In genomic region chr9:104773118-104773517, GRCh38 we compare ENCODE assay signal across 23 cellular contexts. TPM values are rescaled to one million over a fixed set of nuclear protein-coding genes. Genes with fewer than 3 reads are reported as not detected.
DNase-seq lines count a peak whose midpoint lies in the region; ATAC-seq, FAIRE-seq and TF ChIP-seq lines count a peak whose summit lies in the region.
"Had no signal": no experiment of that assay in that cellular context is flagged by ENCODE, and none has a peak within 500 bp of the region (broad histone marks: within the 10 kb centered on the region; RNA-seq: fewer than 3 reads in every experiment).

No MANE protein-coding gene starts in this region.

- TF ChIP-seq CTCF in cardiac muscle cell (IDR thresholded peaks at IDR 0.05; ENCODE audit: low read depth, low read length): no peak
- TF ChIP-seq CTCF in NB4 (IDR thresholded peaks at IDR 0.05; ENCODE audit: low read depth, low read length): no peak
- TF ChIP-seq CTCF in progenitor cell of endocrine pancreas (IDR thresholded peaks at IDR 0.05; ENCODE audit: unreplicated experiment): no peak

- no peaks in the 10 kb centered on the region for H3K9me3 ChIP-seq in cardiac muscle cell (ENCODE audit: low read depth)
- H3K9me3 ChIP-seq in CD4-positive, alpha-beta memory T cell (ENCODE audit: control insufficient read depth in 1 of 2, low read length in 2 of 2): no peaks in the 10 kb centered on the region
- H3K9me3 ChIP-seq: breast epithelium, gastroesophageal sphincter, tibial nerve had no signal

- H3K27me3 ChIP-seq in cardiac muscle cell: no peaks in the 10 kb centered on the region
- H3K27me3 ChIP-seq in CD4-positive, alpha-beta memory T cell (ENCODE audit: insufficient read depth, low read length): no peaks in the 10 kb centered on the region
- H3K27me3 ChIP-seq: breast epithelium, gastroesophageal sphincter, tibial nerve had no signal

- H3K4me3 Mint-ChIP-seq in stimulated activated memory B cell treated with anti-CD40 and anti-IgM and Interleukin-4, amounts not matched to agents 10 μg/mL and 1 μg/mL and 100 μg/mL, for 72 hours: peak overlapping the region; percentile 76
- no peak overlapping the region for H3K4me3 Mint-ChIP-seq in progenitor cell of endocrine pancreas (ENCODE audit: low read depth)
- H3K4me3 Mint-ChIP-seq in CD4-positive, alpha-beta memory T cell: no peak overlapping the region
- H3K4me3 Mint-ChIP-seq: CD4-positive, alpha-beta T cell had no signal

- H3K4me3 ChIP-seq in cardiac muscle cell (no peak overlapping the region), NB4 (ENCODE audit: low read depth, low read length) (peak overlapping the region; percentile 72)
- no peak overlapping the region for H3K4me3 ChIP-seq in CD4-positive, alpha-beta memory T cell (ENCODE audit: low read length in 2 of 2)
- H3K4me3 ChIP-seq: breast epithelium, gastroesophageal sphincter, lung, tibial nerve had no signal

- no peak for TF ChIP-seq POLR2A in NB4 (IDR thresholded peaks at IDR 0.05; ENCODE audit: extremely low read depth, insufficient read length)

- peak; percentile 54 for FAIRE-seq in frontal cortex (lab: Jason Lieb, UNC)

- no peak for ATAC-seq in left cardiac atrium
- ATAC-seq in stimulated activated memory B cell treated with anti-CD40 and anti-IgM and Interleukin-4, amounts not matched to agents 10 μg/mL and 1 μg/mL and 100 μg/mL, for 72 hours: no peak
- ATAC-seq: activated CD4-positive, CD25-positive, alpha-beta regulatory T cell treated with anti-CD3 and anti-CD28 coated beads, Interleukin-2, amount 50 U/mL, for 24 hours; gastroesophageal sphincter; SK-N-SH treated with all-trans-retinoic acid at 6 μM for 48 hours had no signal

- peaks cover 33% of the 10 kb centered on the region for H3K4me1 Mint-ChIP-seq in stimulated activated memory B cell treated with anti-CD40 and anti-IgM and Interleukin-4, amounts not matched to agents 10 μg/mL and 1 μg/mL and 100 μg/mL, for 72 hours
- no peaks in the 10 kb centered on the region for H3K4me1 Mint-ChIP-seq in progenitor cell of endocrine pancreas (ENCODE audit: low read depth)
- H3K4me1 Mint-ChIP-seq in CD4-positive, alpha-beta memory T cell: no peaks in the 10 kb centered on the region

- DNase-seq in cardiac muscle cell (ENCODE audit: low read depth in 1 of 2, low spot score in 1 of 2) (no peak), left cardiac atrium (no peak), NB4 (ENCODE audit: low read depth) (no peak), frontal cortex (ENCODE audit: low spot score in 2 of 2) (no peak), progenitor cell of endocrine pancreas (ENCODE audit: low spot score, unreplicated experiment) (no peak), substantia nigra (lab: John Stamatoyannopoulos, UW) (no peak)
- no peak for DNase-seq in CD4-positive, alpha-beta memory T cell
- DNase-seq: CD4-positive, alpha-beta T cell; GOT3; IMR-90; NCI-H1105; NCI-H526; T-helper 9 cell had no signal

- H3K36me3 ChIP-seq in cardiac muscle cell: no peaks in the 10 kb centered on the region
- no peaks in the 10 kb centered on the region for H3K36me3 ChIP-seq in CD4-positive, alpha-beta memory T cell (ENCODE audit: insufficient read depth, low read length)
- H3K36me3 ChIP-seq: breast epithelium had no signal

- intact Hi-C loops in left cardiac atrium (cut with DNase I): no loop called here
- intact Hi-C loops in CD4-positive, alpha-beta memory T cell (cut with micrococcal nuclease): no loop called here

- H3K27ac ChIP-seq in cardiac muscle cell: peak overlapping the region; percentile 76
- no peak overlapping the region for H3K27ac ChIP-seq in substantia nigra (ENCODE audit: low read depth, low read length, poor library complexity, severe bottlenecking)
- no peak overlapping the region for H3K27ac ChIP-seq in CD4-positive, alpha-beta memory T cell (ENCODE audit: low read depth, low read length)
- H3K27ac ChIP-seq: breast epithelium, epithelial cell of prostate, gastroesophageal sphincter, parathyroid adenoma, tibial nerve had no signal

- CTCF ChIA-PET in CD4-positive, alpha-beta memory T cell (lab: Charles Lee; ENCODE audit: partially characterized antibody): no interaction called here

- peaks cover 58% of the 10 kb centered on the region for H3K4me1 ChIP-seq in cardiac muscle cell (ENCODE audit: low read depth)
- H3K4me1 ChIP-seq in CD4-positive, alpha-beta memory T cell (ENCODE audit: insufficient read depth, low read length): no peaks in the 10 kb centered on the region
- H3K4me1 ChIP-seq: breast epithelium, gastroesophageal sphincter, parathyroid adenoma had no signal

- no peaks in the 10 kb centered on the region for H3K9me3 Mint-ChIP-seq in stimulated activated memory B cell treated with anti-CD40 and anti-IgM and Interleukin-4, amounts not matched to agents 10 μg/mL and 1 μg/mL and 100 μg/mL, for 72 hours
- peaks cover 2% of the 10 kb centered on the region for H3K9me3 Mint-ChIP-seq in progenitor cell of endocrine pancreas (ENCODE audit: low read depth)
- no peaks in the 10 kb centered on the region for H3K9me3 Mint-ChIP-seq in CD4-positive, alpha-beta memory T cell
- H3K9me3 Mint-ChIP-seq: CD4-positive, alpha-beta T cell had no signal

- no peaks in the 10 kb centered on the region for H3K27me3 Mint-ChIP-seq in stimulated activated memory B cell treated with anti-CD40 and anti-IgM and Interleukin-4, amounts not matched to agents 10 μg/mL and 1 μg/mL and 100 μg/mL, for 72 hours
- no peaks in the 10 kb centered on the region for H3K27me3 Mint-ChIP-seq in progenitor cell of endocrine pancreas
- no peaks in the 10 kb centered on the region for H3K27me3 Mint-ChIP-seq in CD4-positive, alpha-beta memory T cell
- H3K27me3 Mint-ChIP-seq: CD4-positive, alpha-beta T cell had no signal

- POLR2A ChIA-PET in CD4-positive, alpha-beta memory T cell (lab: Charles Lee; ENCODE audit: partially characterized antibody): no interaction called here

- H3K27ac Mint-ChIP-seq in stimulated activated memory B cell treated with anti-CD40 and anti-IgM and Interleukin-4, amounts not matched to agents 10 μg/mL and 1 μg/mL and 100 μg/mL, for 72 hours: peak overlapping the region; percentile 82
- no peak overlapping the region for H3K27ac Mint-ChIP-seq in progenitor cell of endocrine pancreas
- no peak overlapping the region for H3K27ac Mint-ChIP-seq in CD4-positive, alpha-beta memory T cell
- H3K27ac Mint-ChIP-seq: CD4-positive, alpha-beta T cell had no signal

- peaks cover 21% of the 10 kb centered on the region for H3K36me3 Mint-ChIP-seq in stimulated activated memory B cell treated with anti-CD40 and anti-IgM and Interleukin-4, amounts not matched to agents 10 μg/mL and 1 μg/mL and 100 μg/mL, for 72 hours
- peaks cover 7% of the 10 kb centered on the region for H3K36me3 Mint-ChIP-seq in progenitor cell of endocrine pancreas (ENCODE audit: insufficient read depth)
- H3K36me3 Mint-ChIP-seq in CD4-positive, alpha-beta memory T cell: no peaks in the 10 kb centered on the region

RNA-seq across cellular contexts. Expression of gene NIPSNAP3B, which starts 9.2 kb away (rescaled TPM):
- total RNA-seq in cardiac muscle cell (10.9 and 16.0 TPM in 2 replicates), left cardiac atrium (10 to 100 TPM; 15.0 to 15.5 TPM), frontal cortex (13.5 TPM), progenitor cell of endocrine pancreas (5.5 and 7.8 TPM in 2 replicates)
- 17.7 and 43.6 TPM in 2 replicates for polyA plus RNA-seq in cardiac muscle cell
- total RNA-seq in CD4-positive, alpha-beta memory T cell: 1 to 10 TPM; 1.4 to 1.9 TPM
- 1 to 10 TPM in 1 of 2 donors, under 1 TPM in 1; 0.47 to 1.4 TPM for polyA plus RNA-seq in CD4-positive, alpha-beta memory T cell
- total RNA-seq: A172 had no signal

RNA-seq across cellular contexts. Expression of gene NIPSNAP3A, which starts 25.6 kb away (rescaled TPM):
- 61.7 and 78.0 TPM in 2 replicates for total RNA-seq in cardiac muscle cell
- polyA plus RNA-seq in cardiac muscle cell: 187 and 193 TPM in 2 replicates
- total RNA-seq in left cardiac atrium: 10 to 100 TPM; 15.4 to 20.3 TPM
- total RNA-seq in frontal cortex: 107 TPM
- 25.1 and 26.4 TPM in 2 replicates for total RNA-seq in progenitor cell of endocrine pancreas
- total RNA-seq in CD4-positive, alpha-beta memory T cell: 10 to 100 TPM; 11.3 to 13.6 TPM
- 10 to 100 TPM; 19.9 to 28.8 TPM for polyA plus RNA-seq in CD4-positive, alpha-beta memory T cell
